In genomic region chr10:33818343-33818742, GRCh38 we compare ENCODE assay signal across 1 cellular context.
TF ChIP-seq lines count a peak whose summit lies in the region.

No MANE protein-coding gene starts in this region.

TF ChIP-seq in GM23338, 12 proteins besides CTCF, POLR2A, EP300 and RAD21 (continued from another document):
- TF ChIP-seq ZNF462 (CRISPR knock-in tag; IDR thresholded peaks at IDR 0.05) (no peak), STAT1 (IDR thresholded peaks at IDR 0.05; ENCODE audit: unreplicated experiment) (no peak), ZNF114 (CRISPR knock-in tag; IDR thresholded peaks at IDR 0.05) (no peak), EZH2phosphoT487 (IDR thresholded peaks at IDR 0.05; ENCODE audit: unreplicated experiment) (no peak), EZH2 (IDR thresholded peaks at IDR 0.05; ENCODE audit: low read depth, unreplicated experiment) (no peak), CREB1 (CRISPR knock-in tag; IDR thresholded peaks at IDR 0.05; ENCODE audit: low read depth) (no peak), REST (IDR thresholded peaks at IDR 0.05; ENCODE audit: unreplicated experiment) (no peak)
